Comparison of ENCODE assay signal across 1 cellular context in the genomic region with DNA sequence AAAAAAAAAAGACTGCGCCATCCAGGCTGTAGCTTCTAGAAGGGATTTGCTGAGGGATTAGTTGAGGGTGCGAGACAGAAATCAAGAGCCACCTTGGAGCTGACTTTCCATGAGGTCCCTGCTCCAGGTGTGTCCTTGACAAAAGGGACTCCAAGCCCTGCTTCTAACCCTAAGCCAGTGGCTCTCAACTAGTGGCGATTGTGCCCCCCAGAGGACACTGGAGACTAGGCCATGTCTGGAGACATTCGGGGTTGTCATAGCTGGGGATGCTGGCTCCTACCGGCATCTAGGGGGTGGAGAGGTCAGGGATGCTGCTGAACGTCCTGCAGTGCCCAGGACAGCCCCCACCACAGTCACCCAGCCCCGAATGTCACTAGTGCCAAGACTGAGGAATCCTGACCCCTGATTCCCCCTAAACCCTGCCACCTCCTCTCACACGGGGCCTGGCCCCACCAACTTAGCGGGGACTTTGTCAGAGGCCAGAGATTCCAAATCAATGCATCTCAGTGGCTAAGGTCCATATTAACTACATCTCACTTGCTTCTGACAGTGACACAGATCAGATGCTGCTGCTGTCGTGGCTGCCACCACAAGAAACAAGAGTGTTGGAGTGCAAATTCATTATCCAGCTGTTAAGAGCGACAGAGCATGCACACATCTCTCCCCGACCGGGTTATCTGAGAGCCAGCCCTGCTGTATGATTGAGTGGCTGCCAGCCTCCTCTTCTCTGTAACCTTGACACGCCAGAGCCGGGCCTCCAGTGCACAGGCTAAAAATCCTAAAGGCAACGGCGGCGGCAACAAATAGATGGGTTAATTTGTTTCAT.
TF ChIP-seq lines count a peak whose summit lies in the region.

No MANE protein-coding gene starts in this region.

TF ChIP-seq in IMR-90, 13 proteins besides CTCF, POLR2A, EP300 and RAD21 (continued from another document):
- TF ChIP-seq RFX5 (IDR thresholded peaks at IDR 0.05; ENCODE audit: low read depth, low read length): no peak
- TF ChIP-seq SMC3 (IDR thresholded peaks at IDR 0.05; ENCODE audit: low read depth, low read length): no peak
- TF ChIP-seq CHD1 (IDR thresholded peaks at IDR 0.05; ENCODE audit: low read depth, low read length): no peak
- TF ChIP-seq CEBPB (IDR thresholded peaks at IDR 0.05; ENCODE audit: low read depth, low read length): no peak
